Comparison of ENCODE assay signal across 20 cellular contexts in the genomic region with DNA sequence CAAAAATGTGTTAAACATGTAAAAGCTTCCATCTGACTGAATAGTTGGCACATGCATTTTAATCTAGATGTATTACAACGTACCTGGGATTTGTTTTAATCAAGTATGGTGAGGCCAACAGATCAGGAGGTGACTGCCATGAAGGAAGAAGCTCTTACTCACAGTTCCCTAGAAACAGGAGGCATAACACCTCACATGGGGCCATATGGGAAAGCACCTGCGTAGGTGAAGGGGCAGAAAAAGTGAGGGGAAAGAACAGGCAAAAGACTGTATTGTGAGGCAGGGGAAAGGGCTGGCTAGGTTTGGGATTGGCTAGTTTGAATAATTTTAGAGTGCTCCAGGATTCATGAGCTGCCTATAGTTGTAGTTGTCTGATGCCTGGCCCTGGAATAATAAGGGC. TPM values are rescaled to one million over a fixed set of nuclear protein-coding genes. Genes with fewer than 3 reads are reported as not detected.
DNase-seq lines count a peak whose midpoint lies in the region; ATAC-seq and TF ChIP-seq lines count a peak whose summit lies in the region.
"Had no signal": no experiment of that assay in that cellular context is flagged by ENCODE, and none has a peak within 500 bp of the region (broad histone marks: within the 10 kb centered on the region; RNA-seq: fewer than 3 reads in every experiment).

No MANE protein-coding gene starts in this region.

- H3K27me3 Mint-ChIP-seq in activated naive CD8-positive, alpha-beta T cell treated with anti-CD3 and anti-CD28 coated beads for 36 hours = no peaks in the 10 kb centered on the region
- H3K27me3 Mint-ChIP-seq in nephron (ENCODE audit: low read depth) = peaks cover 20% of the 10 kb centered on the region
- H3K27me3 Mint-ChIP-seq: B cell, memory B cell had no signal

- no peak for ATAC-seq in HG02970 (IDR thresholded peaks at IDR 0.05; ENCODE audit: low FRiP score, unreplicated experiment)
- no peak for ATAC-seq in HG03457 (IDR thresholded peaks at IDR 0.05; ENCODE audit: unreplicated experiment)

- DNase-seq in stimulated activated CD4-positive, alpha-beta T cell treated with anti-CD3 and anti-CD28 coated beads, Interleukin-15, amount 100 ng/mL, for 24 hours = peak; percentile 22
- no peak for DNase-seq in stimulated activated CD4-positive, alpha-beta T cell treated with anti-CD3 and anti-CD28 coated beads, Interleukin-4, amount 100 ng/mL, for 24 hours
- no peak for DNase-seq in activated naive CD8-positive, alpha-beta T cell treated with anti-CD3 and anti-CD28 coated beads for 36 hours
- DNase-seq in superior temporal gyrus (ENCODE audit: extremely low spot score) (no peak), HCEC 1CT (no peak)
- DNase-seq: activated CD4-positive, CD25-positive, alpha-beta regulatory T cell treated with anti-CD3 and anti-CD28 coated beads, Interleukin-2, amount 50 U/mL, for 72 hours; activated gamma-delta T cell treated with Interleukin-2 at 50 U/mL for 16 hours; brain microvascular endothelial cell; dermis blood vessel endothelial cell; DMS 273 treated with DMSO at 0.1 percent for 48 hours; immature natural killer cell; NCI-H226; NK-92 treated with Interleukin-12 subunit alpha and Interleukin-12 subunit beta, amount 100 ng/mL, for 24 hours; retina had no signal

- no peak overlapping the region for H3K4me3 Mint-ChIP-seq in activated naive CD8-positive, alpha-beta T cell treated with anti-CD3 and anti-CD28 coated beads for 36 hours
- H3K4me3 Mint-ChIP-seq in nephron = no peak overlapping the region
- H3K4me3 Mint-ChIP-seq: B cell, memory B cell, neural crest cell had no signal

- TF ChIP-seq CTCF in nephron (IDR thresholded peaks at IDR 0.05; ENCODE audit: unreplicated experiment in 3 of 3) = no peak

- H3K36me3 Mint-ChIP-seq in activated naive CD8-positive, alpha-beta T cell treated with anti-CD3 and anti-CD28 coated beads for 36 hours = peaks cover 31% of the 10 kb centered on the region
- no peaks in the 10 kb centered on the region for H3K36me3 Mint-ChIP-seq in nephron (ENCODE audit: low read depth)

- H3K27ac Mint-ChIP-seq in activated naive CD8-positive, alpha-beta T cell treated with anti-CD3 and anti-CD28 coated beads for 36 hours = peak overlapping the region; percentile 39
- H3K27ac Mint-ChIP-seq in nephron = peak overlapping the region in 2 of 3 experiments; percentile 88 to 100
- H3K27ac Mint-ChIP-seq: B cell had no signal

- H3K4me1 Mint-ChIP-seq in activated naive CD8-positive, alpha-beta T cell treated with anti-CD3 and anti-CD28 coated beads for 36 hours = peaks cover 73% of the 10 kb centered on the region
- H3K4me1 Mint-ChIP-seq in nephron = peaks cover 43% of the 10 kb centered on the region
- H3K4me1 Mint-ChIP-seq: neural crest cell had no signal

- peaks cover 2% of the 10 kb centered on the region for H3K9me3 Mint-ChIP-seq in activated naive CD8-positive, alpha-beta T cell treated with anti-CD3 and anti-CD28 coated beads for 36 hours
- H3K9me3 Mint-ChIP-seq in nephron = no peaks in the 10 kb centered on the region
- H3K9me3 Mint-ChIP-seq: immature natural killer cell, memory B cell, neural crest cell had no signal

RNA-seq across cellular contexts. Expression of gene SQOR, which starts 9.6 kb away (rescaled TPM):
- total RNA-seq in activated naive CD8-positive, alpha-beta T cell treated with anti-CD3 and anti-CD28 coated beads for 36 hours = 10 to 100 TPM; 54.6 to 57.0 TPM
- total RNA-seq: neural crest cell had no signal

RNA-seq across cellular contexts. Expression of gene BLOC1S6, which starts 57.3 kb away (rescaled TPM):
- total RNA-seq in activated naive CD8-positive, alpha-beta T cell treated with anti-CD3 and anti-CD28 coated beads for 36 hours = 10 to 100 TPM; 49.2 to 49.7 TPM
